In genomic region chr1:2575801-2576663, GRCh38 we compare ENCODE assay signal across 1 cellular context.
TF ChIP-seq lines count a peak whose summit lies in the region.

No MANE protein-coding gene starts in this region.

TF ChIP-seq in HepG2, 621 proteins besides CTCF, POLR2A, EP300 and RAD21 (continued from another document and continues in another):
- no peak for TF ChIP-seq HNF1A (IDR thresholded peaks at IDR 0.05; ENCODE audit: low read depth)
- TF ChIP-seq HNF1A (CRISPR knock-in tag; IDR thresholded peaks at IDR 0.05; ENCODE audit: borderline replicate concordance): no peak
- no peak for TF ChIP-seq ZNF354B (CRISPR knock-in tag; IDR thresholded peaks at IDR 0.05)
- no peak for TF ChIP-seq ZBTB34 (CRISPR knock-in tag; IDR thresholded peaks at IDR 0.05)
- no peak for TF ChIP-seq ZSCAN22 (CRISPR knock-in tag; IDR thresholded peaks at IDR 0.05)
- peak; percentile 62 for TF ChIP-seq ZGPAT (CRISPR knock-in tag; IDR thresholded peaks at IDR 0.05)
- TF ChIP-seq FOXC1 (CRISPR knock-in tag; IDR thresholded peaks at IDR 0.05; ENCODE audit: borderline replicate concordance): peak; percentile 42; the same call in 1 of the 2 replicates
- no peak for TF ChIP-seq ZFP36 (IDR thresholded peaks at IDR 0.05; ENCODE audit: borderline replicate concordance, low read depth, low read length, partially characterized antibody)
- no peak for TF ChIP-seq MAFG (CRISPR knock-in tag; IDR thresholded peaks at IDR 0.05)
- no peak for TF ChIP-seq ZNF556 (CRISPR knock-in tag; IDR thresholded peaks at IDR 0.05; ENCODE audit: borderline replicate concordance)
- TF ChIP-seq PRPF4 (IDR thresholded peaks at IDR 0.05; ENCODE audit: low read depth, low read length, poor library complexity, severe bottlenecking): no peak
- TF ChIP-seq ATF4 (CRISPR knock-in tag; IDR thresholded peaks at IDR 0.05): no peak
- TF ChIP-seq ZBTB7A (CRISPR knock-in tag; IDR thresholded peaks at IDR 0.05): no peak; the same call in 1 of the 2 replicates
- no peak for TF ChIP-seq CENPX (CRISPR knock-in tag; IDR thresholded peaks at IDR 0.05)
- TF ChIP-seq ZNF530 (CRISPR knock-in tag; IDR thresholded peaks at IDR 0.05; ENCODE audit: low read depth): no peak
- no peak for TF ChIP-seq ZNF367 (CRISPR knock-in tag; IDR thresholded peaks at IDR 0.05; ENCODE audit: borderline replicate concordance)
- no peak for TF ChIP-seq MAZ (IDR thresholded peaks at IDR 0.05; ENCODE audit: borderline replicate concordance, low read depth, low read length)
- TF ChIP-seq MAZ (CRISPR knock-in tag; IDR thresholded peaks at IDR 0.05; ENCODE audit: low read depth): peak; percentile 74; the same call in 1 of the 2 replicates
- TF ChIP-seq ATF2 (CRISPR knock-in tag; IDR thresholded peaks at IDR 0.05): no peak
- no peak for TF ChIP-seq BRCA1 (CRISPR knock-in tag; IDR thresholded peaks at IDR 0.05)
- no peak for TF ChIP-seq NFAT5 (CRISPR knock-in tag; IDR thresholded peaks at IDR 0.05)
- TF ChIP-seq ZNF878 (CRISPR knock-in tag; IDR thresholded peaks at IDR 0.05): peak; percentile 49; the same call in 1 of the 2 replicates
- no peak for TF ChIP-seq KMT2B (CRISPR knock-in tag; IDR thresholded peaks at IDR 0.05)
- TF ChIP-seq SNAPC4 (CRISPR knock-in tag; IDR thresholded peaks at IDR 0.05): no peak
- no peak for TF ChIP-seq ZFP1 (CRISPR knock-in tag; IDR thresholded peaks at IDR 0.05)
- no peak for TF ChIP-seq USF2 (IDR thresholded peaks at IDR 0.05; ENCODE audit: low read depth, low read length)
- TF ChIP-seq USF2 (CRISPR knock-in tag; IDR thresholded peaks at IDR 0.05; ENCODE audit: borderline replicate concordance): no peak; the same call in 1 of the 2 replicates
- no peak for TF ChIP-seq ZNF510 (CRISPR knock-in tag; IDR thresholded peaks at IDR 0.05; ENCODE audit: low read depth)
- peak; percentile 87 for TF ChIP-seq ZNF501 (CRISPR knock-in tag; IDR thresholded peaks at IDR 0.05)
- TF ChIP-seq ZMAT5 (CRISPR knock-in tag; IDR thresholded peaks at IDR 0.05; ENCODE audit: borderline replicate concordance, low read depth): no peak
- TF ChIP-seq TCF7L2 (IDR thresholded peaks at IDR 0.05; ENCODE audit: low read depth, low read length): no peak
- TF ChIP-seq MTA3 (CRISPR knock-in tag; IDR thresholded peaks at IDR 0.05): no peak
- TF ChIP-seq SKI (IDR thresholded peaks at IDR 0.05; ENCODE audit: partially characterized antibody): peak; percentile 95
- TF ChIP-seq KDM2A (CRISPR knock-in tag; IDR thresholded peaks at IDR 0.05; ENCODE audit: borderline replicate concordance, low read depth): no peak; the same call in 1 of the 2 replicates
